In the genomic region with DNA sequence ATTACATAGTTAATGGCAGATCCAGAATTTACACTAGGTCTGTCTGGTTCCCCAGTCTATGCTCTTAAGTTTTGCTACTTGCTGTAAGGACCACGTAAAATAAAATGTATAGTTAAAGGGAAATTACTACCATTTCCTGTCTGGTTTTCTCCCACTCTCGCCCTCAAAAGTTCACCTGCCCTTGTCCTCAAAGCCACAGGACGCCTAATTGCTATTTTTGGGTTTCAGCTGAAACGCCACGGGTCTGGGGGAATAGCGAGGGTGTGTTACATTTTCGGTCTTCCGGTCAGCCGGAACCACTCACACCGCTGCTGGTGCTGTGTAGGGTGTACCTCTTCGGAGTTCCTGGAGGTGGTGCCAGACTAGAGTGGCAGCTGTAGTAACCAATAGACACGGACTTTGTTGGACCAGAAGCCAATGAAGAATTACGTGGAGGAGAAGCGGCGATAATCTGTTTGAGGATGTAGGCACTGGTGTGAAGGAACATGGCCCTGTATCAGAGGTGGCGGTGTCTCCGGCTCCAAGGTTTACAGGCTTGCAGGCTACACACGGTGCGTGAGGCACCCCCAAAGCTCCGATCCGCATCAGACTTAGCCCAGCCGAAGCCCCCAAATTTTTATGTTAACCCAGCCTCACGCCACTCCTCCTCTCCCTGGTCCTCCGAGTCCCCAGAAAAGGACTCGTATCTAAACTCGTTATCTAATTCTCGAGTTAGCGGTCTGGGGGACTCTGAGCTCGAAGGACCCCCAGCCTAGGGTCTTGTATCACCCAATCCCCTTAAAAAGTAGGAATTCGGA, we compare ENCODE assay signal across 8 cellular contexts. TPM values are rescaled to one million over a fixed set of nuclear protein-coding genes. Genes with fewer than 3 reads are reported as not detected.
DNase-seq lines count a peak whose midpoint lies in the region; TF ChIP-seq lines count a peak whose summit lies in the region.

A gene with protein sequence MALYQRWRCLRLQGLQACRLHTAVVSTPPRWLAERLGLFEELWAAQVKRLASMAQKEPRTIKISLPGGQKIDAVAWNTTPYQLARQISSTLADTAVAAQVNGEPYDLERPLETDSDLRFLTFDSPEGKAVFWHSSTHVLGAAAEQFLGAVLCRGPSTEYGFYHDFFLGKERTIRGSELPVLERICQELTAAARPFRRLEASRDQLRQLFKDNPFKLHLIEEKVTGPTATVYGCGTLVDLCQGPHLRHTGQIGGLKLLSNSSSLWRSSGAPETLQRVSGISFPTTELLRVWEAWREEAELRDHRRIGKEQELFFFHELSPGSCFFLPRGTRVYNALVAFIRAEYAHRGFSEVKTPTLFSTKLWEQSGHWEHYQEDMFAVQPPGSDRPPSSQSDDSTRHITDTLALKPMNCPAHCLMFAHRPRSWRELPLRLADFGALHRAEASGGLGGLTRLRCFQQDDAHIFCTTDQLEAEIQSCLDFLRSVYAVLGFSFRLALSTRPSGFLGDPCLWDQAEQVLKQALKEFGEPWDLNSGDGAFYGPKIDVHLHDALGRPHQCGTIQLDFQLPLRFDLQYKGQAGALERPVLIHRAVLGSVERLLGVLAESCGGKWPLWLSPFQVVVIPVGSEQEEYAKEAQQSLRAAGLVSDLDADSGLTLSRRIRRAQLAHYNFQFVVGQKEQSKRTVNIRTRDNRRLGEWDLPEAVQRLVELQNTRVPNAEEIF (plus strand): TSS at position 454 of the 797 bp plus-strand sequence. CDS start 32 bp downstream, at position 486.

- no peaks in the 10 kb centered on the region for H3K9me3 ChIP-seq in SK-N-MC (ENCODE audit: low read depth, low read length)

- H3K36me3 Mint-ChIP-seq in HFFc6 (ENCODE audit: low read depth) = peaks cover 6% of the 10 kb centered on the region
- peaks cover 8% of the 10 kb centered on the region for H3K36me3 Mint-ChIP-seq in activated naive CD4-positive, alpha-beta T cell treated with anti-CD3 and anti-CD28 coated beads, Interleukin-2, amount 50 U/mL, for 24 hours

- no peaks in the 10 kb centered on the region for H3K9me3 Mint-ChIP-seq in HFFc6
- no peaks in the 10 kb centered on the region for H3K9me3 Mint-ChIP-seq in activated naive CD4-positive, alpha-beta T cell treated with anti-CD3 and anti-CD28 coated beads, Interleukin-2, amount 50 U/mL, for 24 hours

- H3K27ac ChIP-seq in SK-N-MC (peak within 1 kb of the TSS; percentile 74), temporal lobe (ENCODE audit: low read depth, low read length) (no peak within 1 kb of the TSS)

- H3K4me3 ChIP-seq in NB4 (ENCODE audit: low read depth, low read length) = peak within 1 kb of the TSS; percentile 99
- H3K4me3 ChIP-seq in SK-N-MC = peak within 1 kb of the TSS; percentile 96

- peaks cover 39% of the 10 kb centered on the region for H3K4me1 Mint-ChIP-seq in HFFc6 (ENCODE audit: low read depth)
- peaks cover 19% of the 10 kb centered on the region for H3K4me1 Mint-ChIP-seq in activated naive CD4-positive, alpha-beta T cell treated with anti-CD3 and anti-CD28 coated beads, Interleukin-2, amount 50 U/mL, for 24 hours

- H3K4me3 Mint-ChIP-seq in HFFc6 = peak within 1 kb of the TSS; percentile 92
- peak within 1 kb of the TSS; percentile 97 for H3K4me3 Mint-ChIP-seq in activated naive CD4-positive, alpha-beta T cell treated with anti-CD3 and anti-CD28 coated beads, Interleukin-2, amount 50 U/mL, for 24 hours

- H3K36me3 ChIP-seq in SK-N-MC (ENCODE audit: insufficient read depth, low read length) = peaks cover 22% of the 10 kb centered on the region

- peak; percentile 97 for DNase-seq in GM04504 (ENCODE audit: low read depth)
- peak; percentile 100 for DNase-seq in HFFc6
- DNase-seq in NB4 (ENCODE audit: low read depth) = peak; percentile 99
- peak; percentile 92 for DNase-seq in SK-N-MC (ENCODE audit: low read depth, low spot score)
- DNase-seq in glomerular endothelial cell (ENCODE audit: extremely low read depth, low read depth, low spot score) = peak; percentile 94
- DNase-seq in occipital lobe (lab: John Stamatoyannopoulos, UW) = peak; percentile 94

- TF ChIP-seq POLR2A in NB4 (IDR thresholded peaks at IDR 0.05; ENCODE audit: extremely low read depth, insufficient read length) = peak; percentile 91

- peaks cover 1% of the 10 kb centered on the region; the same call in 1 of the 2 replicates for H3K27me3 Mint-ChIP-seq in HFFc6 (ENCODE audit: insufficient read depth)
- no peaks in the 10 kb centered on the region for H3K27me3 Mint-ChIP-seq in activated naive CD4-positive, alpha-beta T cell treated with anti-CD3 and anti-CD28 coated beads, Interleukin-2, amount 50 U/mL, for 24 hours

- peak within 1 kb of the TSS; percentile 89 for H3K9ac ChIP-seq in SK-N-MC (ENCODE audit: insufficient read length)

- TF ChIP-seq CTCF in HFFc6 (IDR thresholded peaks at IDR 0.05) = peak; percentile 70
- no peak for TF ChIP-seq CTCF in NB4 (IDR thresholded peaks at IDR 0.05; ENCODE audit: low read depth, low read length)

- peak within 1 kb of the TSS; percentile 92 for H3K27ac Mint-ChIP-seq in HFFc6
- H3K27ac Mint-ChIP-seq in activated naive CD4-positive, alpha-beta T cell treated with anti-CD3 and anti-CD28 coated beads, Interleukin-2, amount 50 U/mL, for 24 hours = peak within 1 kb of the TSS; percentile 100

RNA-seq across cellular contexts. Expression of the gene that starts here (rescaled TPM):
- 10 to 100 TPM; 17.1 to 21.5 (median 19.4) TPM for total RNA-seq in HFFc6 (2021; fragmentation: NEBNext Ultra II Directional; extraction: Animal tissue kit (Norgen Biotek cat#: 25700))
- 12.9 and 14.2 TPM in 2 replicates for total RNA-seq in glomerular endothelial cell
- 17.6 TPM for total RNA-seq in occipital lobe
- 20.9 TPM for total RNA-seq in temporal lobe
